8 cellular contexts compared by ENCODE assay signal in genomic region chr3:180036092-180036677, GRCh38. TPM values are rescaled to one million over a fixed set of nuclear protein-coding genes. Genes with fewer than 3 reads are reported as not detected.
A peak's percentile ranks its signal among the peaks of the same experiment; 100 is the strongest.
DNase-seq lines count a peak whose midpoint lies in the region; ATAC-seq and TF ChIP-seq lines count a peak whose summit lies in the region.

No MANE protein-coding gene starts in this region.

- DNase-seq in heart left ventricle (no peak), left cardiac atrium (no peak), NOMO-1 treated with dmso at 0.1 percent for 144 hours (lab: John Stamatoyannopoulos, UW; ENCODE audit: unreplicated experiment) (peak; percentile 4), KBM-7 (no peak), HK-2 (ENCODE audit: unreplicated experiment) (no peak), posterior vena cava (ENCODE audit: low spot score) (no peak)

- peaks cover 0 to 13% (median 5%) of the 10 kb centered on the region in 12 donors for H3K4me1 ChIP-seq in heart left ventricle

- in situ Hi-C loops in KBM-7 (cut with MboI; ENCODE audit: low pct_unique_long_range_greater_than_20kb, low sequenced_read_pairs): no loop called here

- H3K27ac ChIP-seq in heart left ventricle: no peak overlapping the region

- peaks cover 15 to 73% (median 48%) of the 10 kb centered on the region in 9 donors for H3K27me3 ChIP-seq in heart left ventricle

- H3K36me3 ChIP-seq in heart left ventricle: no peaks in the 10 kb centered on the region

- H3K4me3 ChIP-seq in heart left ventricle: peak overlapping the region in 8 of 12 donors; percentile 1 to 37 (median 29)
- H3K4me3 ChIP-seq in iPS-18c (ENCODE audit: insufficient read depth, low read depth, low read length): peak overlapping the region; percentile 57

- WGBS in heart left ventricle, 4 donors: 2 to 6% (median 3%) methylated on average over 16 of the region's 16 CpGs

- H3K9me3 ChIP-seq in heart left ventricle (no peaks in the 10 kb centered on the region), iPS-18c (ENCODE audit: control insufficient read depth, insufficient read depth, low read length) (no peaks in the 10 kb centered on the region)

- no peak for TF ChIP-seq CTCF in heart left ventricle (IDR thresholded peaks at IDR 0.05)

- intact Hi-C loops in heart left ventricle (cut with DNase I): no loop called here
- intact Hi-C loops in left cardiac atrium (cut with DNase I): no loop called here
- intact Hi-C loops in posterior vena cava (cut with DNase I): no loop called here

- ATAC-seq in heart left ventricle: no peak
- no peak for ATAC-seq in left cardiac atrium
- peak; percentile 64 for ATAC-seq in HG02938 (IDR thresholded peaks at IDR 0.05; ENCODE audit: unreplicated experiment)

- TF ChIP-seq POLR2A in heart left ventricle (IDR thresholded peaks at IDR 0.05): no peak

RNA-seq across cellular contexts. Expression of gene PEX5L, which starts 0.6 kb away (rescaled TPM):
- total RNA-seq in heart left ventricle: 1 to 10 TPM in 1 of 9 donors, under 1 TPM in 6, not detected in 2; 0.08 to 5.2 (median 0.23) TPM
- under 1 TPM; 0.08 TPM for polyA plus RNA-seq in heart left ventricle
- total RNA-seq in left cardiac atrium: 1 to 10 TPM in 1 of 2 donors, under 1 TPM in 1; 0.39 to 1.4 TPM
- under 1 TPM in 1 of 2 donors, not detected in 1; 0.10 TPM for total RNA-seq in posterior vena cava
